In genomic region chr5:151222769-151223446, GRCh38 we compare ENCODE assay signal across 1 cellular context.
TF ChIP-seq lines count a peak whose summit lies in the region.

No MANE protein-coding gene starts in this region.

TF ChIP-seq in IMR-90, 13 proteins besides CTCF, POLR2A, EP300 and RAD21 (continued from another document):
- TF ChIP-seq USF2 (IDR thresholded peaks at IDR 0.05; ENCODE audit: low read depth, low read length): no peak
- no peak for TF ChIP-seq RCOR1 (IDR thresholded peaks at IDR 0.05; ENCODE audit: insufficient replicate concordance, low read length)
- no peak for TF ChIP-seq CEBPB (IDR thresholded peaks at IDR 0.05; ENCODE audit: low read depth, low read length)
- TF ChIP-seq BHLHE40 (IDR thresholded peaks at IDR 0.05; ENCODE audit: low read depth, low read length): no peak
- TF ChIP-seq FOS (IDR thresholded peaks at IDR 0.05; ENCODE audit: low read depth, low read length): no peak
- no peak for TF ChIP-seq SMC3 (IDR thresholded peaks at IDR 0.05; ENCODE audit: low read depth, low read length)
- TF ChIP-seq NFE2L2 (IDR thresholded peaks at IDR 0.05; ENCODE audit: low read depth, low read length): no peak
- TF ChIP-seq MXI1 (IDR thresholded peaks at IDR 0.05; ENCODE audit: borderline replicate concordance, low read depth, low read length): no peak
